ENCODE assay signal across 11 cellular contexts in genomic region chr17:20955437-20956323, GRCh38.
DNase-seq lines count a peak whose midpoint lies in the region; ATAC-seq, FAIRE-seq and TF ChIP-seq lines count a peak whose summit lies in the region.
"Had no signal": no experiment of that assay in that cellular context is flagged by ENCODE, and none has a peak within 500 bp of the region (broad histone marks: within the 10 kb centered on the region; RNA-seq: fewer than 3 reads in every experiment).

No MANE protein-coding gene starts in this region.

- FAIRE-seq in bronchial epithelial cell (lab: Jason Lieb, UNC), result peak; percentile 97
- FAIRE-seq in islet of Langerhans (lab: Jason Lieb, UNC), result peak; percentile 68
- FAIRE-seq: GM12892 had no signal

- H3K4me1 ChIP-seq in IMR-90 (ENCODE audit: control insufficient read depth, insufficient read depth, low read length), result no peaks in the 10 kb centered on the region; the same call in 1 of the 2 replicates
- peaks cover 18 to 33% of the 10 kb centered on the region in 2 donors for H3K4me1 ChIP-seq in gastrocnemius medialis

- H3K27ac ChIP-seq in IMR-90 (ENCODE audit: insufficient read depth, low read length), result no peak overlapping the region
- peak overlapping the region; percentile 61 to 91 (median 73) for H3K27ac ChIP-seq in gastrocnemius medialis
- no peak overlapping the region for H3K27ac ChIP-seq in substantia nigra (ENCODE audit: low read depth, low read length, poor library complexity, severe bottlenecking)

- no peak overlapping the region for H2AK5ac ChIP-seq in IMR-90 (ENCODE audit: low read depth, low read length)

- in situ Hi-C loops in IMR-90 (cut with MboI; ENCODE audit: low sequenced_read_pairs) (no loop called here), gastrocnemius medialis (cut with MboI; ENCODE audit: low sequenced_read_pairs in 4 of 4) (no loop called here)

- no peak overlapping the region for H2BK15ac ChIP-seq in IMR-90 (ENCODE audit: low read depth, low read length)

- H4K91ac ChIP-seq in IMR-90 (ENCODE audit: insufficient read depth, low read depth, low read length), result no peak overlapping the region

- H2BK20ac ChIP-seq in IMR-90 (ENCODE audit: low read depth, low read length), result no peak overlapping the region

- no peak overlapping the region for H3K56ac ChIP-seq in IMR-90 (ENCODE audit: extremely low read depth, insufficient read depth, low read length)

- no peak for TF ChIP-seq POLR2A in IMR-90 (IDR thresholded peaks at IDR 0.05; ENCODE audit: low read depth, low read length)
- TF ChIP-seq POLR2A in gastrocnemius medialis (IDR thresholded peaks at IDR 0.05), result no peak

- DNase-seq in IMR-90 (peak; percentile 51), bronchial epithelial cell (ENCODE audit: low read depth) (peak; percentile 85), gastrocnemius medialis (peak; percentile 39 to 50), substantia nigra (lab: John Stamatoyannopoulos, UW) (no peak), middle frontal gyrus (ENCODE audit: extremely low spot score, low spot score) (no peak), D341Med (ENCODE audit: low spot score) (no peak)
- DNase-seq: cerebellar nuclear complex, NCI-H2171 had no signal

- H3K79me1 ChIP-seq in IMR-90 (ENCODE audit: low read depth in 1 of 2, low read length in 2 of 2), result no peaks in the 10 kb centered on the region

- H3K9me3 ChIP-seq in IMR-90 (ENCODE audit: control insufficient read depth, insufficient read depth, low read length) (no peaks in the 10 kb centered on the region), gastrocnemius medialis (no peaks in the 10 kb centered on the region)

- H3K9me1 ChIP-seq in IMR-90 (ENCODE audit: insufficient read depth, low read length), result no peaks in the 10 kb centered on the region

- intact Hi-C loops in IMR-90 (cut with micrococcal nuclease), result no loop called here
- intact Hi-C loops in gastrocnemius medialis (cut with DNase I; ENCODE audit: low total_unique reads), result loop anchor here (10.0 kb wide), 1 partner anchor 89 kb away; the partner anchor contains the start of gene USP22

- no peak overlapping the region for H3K18ac ChIP-seq in IMR-90 (ENCODE audit: low read depth, low read length)

- H3K4me2 ChIP-seq in IMR-90 (ENCODE audit: low read depth, low read length), result no peak overlapping the region

- no peak overlapping the region for H2BK120ac ChIP-seq in IMR-90 (ENCODE audit: low read depth, low read length)

- CTCF ChIA-PET in IMR-90 (lab: Yijun Ruan, JAX), result no interaction called here

- no peak overlapping the region for H3K4ac ChIP-seq in IMR-90 (ENCODE audit: low read depth, low read length)

- H3K14ac ChIP-seq in IMR-90 (replicated peaks; ENCODE audit: low read depth, low read length), result no peak overlapping the region

- no peak overlapping the region for H4K5ac ChIP-seq in IMR-90 (ENCODE audit: low read depth, low read length)

- H3K9ac ChIP-seq in IMR-90 (ENCODE audit: low read depth, low read length), result no peak overlapping the region

- no peak overlapping the region for H3K23ac ChIP-seq in IMR-90 (ENCODE audit: low read depth, low read length)

- H3K4me3 ChIP-seq in IMR-90 (ENCODE audit: insufficient read depth, low read depth, low read length) (no peak overlapping the region), bronchial epithelial cell (ENCODE audit: low read depth, low read length) (no peak overlapping the region), gastrocnemius medialis (peak overlapping the region in 1 of 4 donors; percentile 7)

- no CpG with 5 or more reads among the region's 6 CpGs for WGBS in IMR-90 (ENCODE audit: extremely low coverage in 2 of 2, insufficient read length in 1 of 2), 2 experiments

- no peak for TF ChIP-seq RAD21 in IMR-90 (IDR thresholded peaks at IDR 0.05; ENCODE audit: low read length)

- H3K36me3 ChIP-seq in IMR-90 (ENCODE audit: control insufficient read depth, insufficient read depth, low read length) (no peaks in the 10 kb centered on the region), bronchial epithelial cell (ENCODE audit: control insufficient read depth, insufficient read depth, low read length) (no peaks in the 10 kb centered on the region), gastrocnemius medialis (no peaks in the 10 kb centered on the region)

- H2BK5ac ChIP-seq in IMR-90 (ENCODE audit: low read depth, low read length, poor library complexity, severe bottlenecking), result no peak overlapping the region

- POLR2A ChIA-PET in IMR-90 (lab: Charles Lee; ENCODE audit: unreplicated experiment), result interaction anchor here (0.5 to 0.6 kb wide), 2 partner anchors 9 to 40 kb away, joined by 3 to 7 read pairs; no protein-coding TSS in a partner anchor

- H4K8ac ChIP-seq in IMR-90 (ENCODE audit: low read depth in 2 of 2, low read length in 2 of 2), result no peak overlapping the region

- dilution Hi-C loops in IMR-90 (cut with HindIII; ENCODE audit: low sequenced_read_pairs, unreplicated experiment), result no loop called here

- peaks cover 21% of the 10 kb centered on the region for H3K27me3 ChIP-seq in IMR-90 (ENCODE audit: control insufficient read depth, insufficient read depth, low read length)
- H3K27me3 ChIP-seq in bronchial epithelial cell (ENCODE audit: control insufficient read depth, insufficient read depth, low read length), result no peaks in the 10 kb centered on the region
- H3K27me3 ChIP-seq in gastrocnemius medialis, result no peaks in the 10 kb centered on the region

- no peak overlapping the region for H2AFZ ChIP-seq in IMR-90 (replicated peaks; ENCODE audit: low read length, poor library complexity)

- no peak overlapping the region for H2AK9ac ChIP-seq in IMR-90 (replicated peaks; ENCODE audit: low read depth, low read length, poor library complexity)

- BruUV-seq in IMR-90 (replicated peaks; lab: Mats Ljungman, UMichigan), result no TSS peak

- ATAC-seq in IMR-90 (ENCODE audit: low read depth) (peak; percentile 46), gastrocnemius medialis (peak; percentile 89 to 96), GM21717 (IDR thresholded peaks at IDR 0.05; ENCODE audit: unreplicated experiment) (no peak)

- TF ChIP-seq CTCF in IMR-90 (conservative IDR thresholded peaks at IDR 0.05; ENCODE audit: low read depth, low read length), result no peak
- no peak for TF ChIP-seq CTCF in bronchial epithelial cell (IDR thresholded peaks at IDR 0.05; ENCODE audit: insufficient read depth, low read length, severe bottlenecking)
- no peak for TF ChIP-seq CTCF in gastrocnemius medialis (IDR thresholded peaks at IDR 0.05 in 4 of 5, conservative IDR thresholded peaks at IDR 0.05 in 1 of 5)

- no peaks in the 10 kb centered on the region for H4K20me1 ChIP-seq in IMR-90 (ENCODE audit: insufficient read depth, low read length)

TF ChIP-seq in IMR-90, 13 proteins besides CTCF, POLR2A, EP300 and RAD21:
- TF ChIP-seq CHD1 (IDR thresholded peaks at IDR 0.05; ENCODE audit: low read depth, low read length), result no peak
- TF ChIP-seq CEBPB (IDR thresholded peaks at IDR 0.05; ENCODE audit: low read depth, low read length), result peak; percentile 43; the same call in 1 of the 2 replicates

Comparison
In these comparisons a context has a peak if more than half of its experiments do, and no peak if none do; other contexts are left out.
1. DNase-seq: peak in IMR-90 (single experiment), bronchial epithelial cell (single experiment) and gastrocnemius medialis (2 of 2); none in substantia nigra (0 of 49), middle frontal gyrus (single experiment) and D341Med (single experiment).
2. H3K27ac ChIP-seq: peak in gastrocnemius medialis (4 of 4); none in IMR-90 (single experiment) and substantia nigra (single experiment).